ENCODE assay signal across 16 cellular contexts in the genomic region with DNA sequence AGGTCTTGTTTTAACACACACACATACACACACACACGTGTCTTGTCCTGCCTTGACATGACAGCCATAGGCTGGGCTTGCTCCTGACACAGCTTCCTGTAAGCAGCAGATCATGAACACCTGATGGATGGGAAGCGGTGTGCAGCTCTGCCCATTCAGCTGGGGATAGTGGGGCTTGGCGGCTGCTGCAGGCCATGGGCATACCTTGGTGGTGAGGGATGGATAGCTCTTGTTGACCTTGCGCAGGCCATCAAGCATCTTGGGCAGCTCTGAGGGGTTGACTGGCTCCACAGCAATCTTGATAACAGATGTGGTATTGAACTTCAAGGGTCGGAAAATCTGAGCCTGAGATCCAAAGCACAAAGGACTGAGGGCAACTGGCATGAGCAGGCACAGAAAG. TPM values are rescaled to one million over a fixed set of nuclear protein-coding genes. Genes with fewer than 3 reads are reported as not detected.
A peak's percentile ranks its signal among the peaks of the same experiment; 100 is the strongest.
DNase-seq lines count a peak whose midpoint lies in the region; ATAC-seq, FAIRE-seq and TF ChIP-seq lines count a peak whose summit lies in the region.
"Had no signal": no experiment of that assay in that cellular context is flagged by ENCODE, and none has a peak within 500 bp of the region (broad histone marks: within the 10 kb centered on the region; RNA-seq: fewer than 3 reads in every experiment).

No MANE protein-coding gene starts in this region.

- no peak overlapping the region for H3K27ac ChIP-seq in GM12878 (ENCODE audit: control insufficient read depth, insufficient read depth)

- TF ChIP-seq EP300 in GM12878 (IDR thresholded peaks at IDR 0.05; ENCODE audit: borderline replicate concordance in 1 of 2, control insufficient read depth in 1 of 2, low read depth in 2 of 2, low read length in 2 of 2), result no peak

- CTCF ChIA-PET in activated B cell treated with CpG ODN at 0.5 μM for 24 hours (lab: Charles Lee), result no interaction called here
- CTCF ChIA-PET in GM12878 (lab: Yijun Ruan, JAX), result interaction anchor here (0.6 to 12.3 kb wide), 2 partner anchors 80 to 345 kb away, joined by 3 to 175 read pairs; no protein-coding TSS in a partner anchor

- no peaks in the 10 kb centered on the region for H3K79me2 ChIP-seq in GM12878 (ENCODE audit: control insufficient read depth, insufficient read depth, low read length)

- SMC1A ChIA-PET in GM12878 (lab: Charles Lee; ENCODE audit: uncharacterized antibody, unreplicated experiment), result interaction anchor here (1.5 kb wide), 1 partner anchor 19 kb away, joined by 3 read pairs; no protein-coding TSS in a partner anchor

- DNase-seq in activated B cell treated with CpG ODN at 0.5 μM for 24 hours, result no peak
- no peak for DNase-seq in GM12878 (ENCODE audit: low read depth, low spot score)
- DNase-seq in type B pancreatic cell (ENCODE audit: extremely low spot score, unreplicated experiment), result no peak
- no peak for DNase-seq in stimulated activated CD4-positive, alpha-beta T cell treated with anti-CD3 and anti-CD28 coated beads, Interleukin-4, amount 100 ng/mL, for 4 hours
- DNase-seq: Caco-2; CD8-positive, alpha-beta memory T cell; DMS53; GF-D8; IMR-90; KBM-7 had no signal

- RAD21 ChIA-PET in GM12878 (lab: Charles Lee; ENCODE audit: unreplicated experiment), result no interaction called here

- H3K9ac ChIP-seq in GM12878 (ENCODE audit: control insufficient read depth, insufficient read depth, low read length), result no peak overlapping the region

- 84% methylated on average over 5 of the region's 5 CpGs for WGBS in GM12878 (ENCODE audit: insufficient coverage, insufficient replicate concordance, low lambda C conversion rate, missing lambda C conversion rate)

- POLR2A ChIA-PET in activated B cell treated with CpG ODN at 0.5 μM for 24 hours (lab: Charles Lee) (no interaction called here), GM12878 (lab: Charles Lee) (no interaction called here)

- no peak for ATAC-seq in activated B cell treated with CpG ODN at 0.5 μM for 24 hours (ENCODE audit: low read depth)
- ATAC-seq in GM12878, result no peak
- ATAC-seq in SK-N-SH treated with all-trans-retinoic acid at 6 μM for 48 hours, result no peak
- ATAC-seq: HCT116 had no signal

- H3K4me3 Mint-ChIP-seq in activated B cell treated with CpG ODN at 0.5 μM for 24 hours (no peak overlapping the region), type B pancreatic cell (no peak overlapping the region)
- H3K4me3 Mint-ChIP-seq: CD14-positive monocyte; CD8-positive, alpha-beta memory T cell had no signal

- H3K27me3 ChIP-seq in GM12878 (replicated peaks in 1 of 2; ENCODE audit: control insufficient read depth in 2 of 2, insufficient read depth in 2 of 2, low read length in 1 of 2), result no peaks in the 10 kb centered on the region

- TF ChIP-seq RAD21 in GM12878 (IDR thresholded peaks at IDR 0.05; ENCODE audit: insufficient read depth, low read depth, low read length), result no peak

- no peak overlapping the region for H2AFZ ChIP-seq in GM12878 (ENCODE audit: control insufficient read depth, low read depth, low read length)

- H3K36me3 ChIP-seq in GM12878 (ENCODE audit: control insufficient read depth in 2 of 2, insufficient read depth in 2 of 2, low read length in 1 of 2), result peaks cover 29 to 46% of the 10 kb centered on the region in 2 experiments

- TF ChIP-seq POLR2A in GM12878 (IDR thresholded peaks at IDR 0.05; ENCODE audit: low read depth, low read length), result 0 out of 2 replicates have a peak, but pooled peaks have one; percentile 17

- in situ Hi-C loops in GM12878 (cut with MboI), result loop anchor here (25.0 kb wide), 1 partner anchor 1647 kb away; a partner anchor contains a TSS

- FAIRE-seq in GM12878 (lab: Jason Lieb, UNC), result no peak
- FAIRE-seq: H54 had no signal

- intact Hi-C loops in activated B cell treated with CpG ODN at 0.5 μM for 24 hours (cut with micrococcal nuclease) (no loop called here), GM12878 (cut with micrococcal nuclease; ENCODE audit: unreplicated experiment) (no loop called here)

- peaks cover 87% of the 10 kb centered on the region for H3K36me3 Mint-ChIP-seq in activated B cell treated with CpG ODN at 0.5 μM for 24 hours (ENCODE audit: low read depth)
- peaks cover 33% of the 10 kb centered on the region for H3K36me3 Mint-ChIP-seq in type B pancreatic cell

- no peak for TF ChIP-seq CTCF in activated B cell treated with CpG ODN at 0.5 μM for 24 hours (IDR thresholded peaks at IDR 0.05)
- TF ChIP-seq CTCF in GM12878 (IDR thresholded peaks at IDR 0.05 in 2 of 3, conservative IDR thresholded peaks at IDR 0.05 in 1 of 3; ENCODE audit: control insufficient read depth in 2 of 3, extremely low read depth in 1 of 3, insufficient read depth in 1 of 3, low read depth in 3 of 3, low read length in 3 of 3), result no peak
- no peak for TF ChIP-seq CTCF in type B pancreatic cell (conservative IDR thresholded peaks at IDR 0.05)

- H3K4me3 ChIP-seq in GM12878, result no peak overlapping the region

- H3K9me3 Mint-ChIP-seq in activated B cell treated with CpG ODN at 0.5 μM for 24 hours, result no peaks in the 10 kb centered on the region
- H3K9me3 Mint-ChIP-seq in type B pancreatic cell, result no peaks in the 10 kb centered on the region
- H3K9me3 Mint-ChIP-seq: CD14-positive monocyte; CD8-positive, alpha-beta memory T cell had no signal

- H3K4me1 Mint-ChIP-seq in activated B cell treated with CpG ODN at 0.5 μM for 24 hours, result peaks cover 3% of the 10 kb centered on the region
- H3K4me1 Mint-ChIP-seq in type B pancreatic cell (ENCODE audit: unreplicated experiment), result no peaks in the 10 kb centered on the region
- H3K4me1 Mint-ChIP-seq: CD14-positive monocyte; CD8-positive, alpha-beta memory T cell had no signal

- H3K4me2 ChIP-seq in GM12878 (ENCODE audit: control insufficient read depth, insufficient read depth), result no peak overlapping the region

- H3K27me3 Mint-ChIP-seq in activated B cell treated with CpG ODN at 0.5 μM for 24 hours (no peaks in the 10 kb centered on the region), type B pancreatic cell (no peaks in the 10 kb centered on the region)
- H3K27me3 Mint-ChIP-seq: CD8-positive, alpha-beta memory T cell had no signal

- no TSS peak for BruUV-seq in GM12878 (replicated peaks; lab: Mats Ljungman, UMichigan)

- H3K4me1 ChIP-seq in GM12878 (ENCODE audit: control insufficient read depth, insufficient read depth, low read length), result no peaks in the 10 kb centered on the region
- H3K4me1 ChIP-seq: Caco-2 had no signal

- no peaks in the 10 kb centered on the region for H3K9me3 ChIP-seq in GM12878 (replicated peaks; ENCODE audit: control insufficient read depth, insufficient read depth, low read length)
- H3K9me3 ChIP-seq: Caco-2 had no signal

- H3K27ac Mint-ChIP-seq in activated B cell treated with CpG ODN at 0.5 μM for 24 hours (peak overlapping the region; percentile 24), type B pancreatic cell (peak overlapping the region; percentile 13)

- H4K20me1 ChIP-seq in GM12878 (ENCODE audit: control insufficient read depth, insufficient read depth), result no peaks in the 10 kb centered on the region; the same call in 1 of the 2 replicates

RNA-seq across cellular contexts. Expression of a gene that starts 12.0 kb away (rescaled TPM):
- total RNA-seq in activated B cell treated with CpG ODN at 0.5 μM for 24 hours (not detected in 2 replicates), GM12878 (2014; rRNA removed) (not detected in 2 replicates), GM12878 (2014; rRNA removed; fragmentation: Illumina TruSeq; extraction: Trizol) (not detected in 2 replicates), GM12878 (2021) (not detected in 2 replicates), type B pancreatic cell (ENCODE audit: low replicate concordance) (not detected in 2 replicates)
- not detected in 2 replicates for total RNA-seq in GM12878 (2013; cell fraction: nucleolus; rRNA removed)
- polyA plus RNA-seq in GM12878 (2011; ENCODE audit: low read depth), result not detected
- polyA plus RNA-seq in GM12878 (2011; rRNA removed) (not detected in 2 replicates), GM12878 (2014; fragmentation: Illumina TruSeq; extraction: Trizol) (not detected in 2 replicates), GM12878 (2014; fragmentation: Nextera tagmentation; extraction: Ambion mirVana) (not detected), GM12878 (2014; rRNA removed) (not detected in 2 replicates), GM12878 (2016; fragmentation: Nextera tagmentation; extraction: Ambion mirVana) (1 to 10 TPM in 1 of 2 experiments, not detected in 1; 1.0 TPM)
- not detected in 2 replicates for polyA plus RNA-seq in GM12878 (2011; cell fraction: cytosol; rRNA removed)
- not detected in 2 replicates for polyA plus RNA-seq in GM12878 (2011; cell fraction: nucleus; rRNA removed)
- polyA plus RNA-seq in GM12878 (2012), result not detected in 2 replicates
- not detected in 2 replicates for polyA minus RNA-seq in GM12878 (2011; rRNA and poly(A)+ RNA removed)
- not detected in 2 replicates for polyA minus RNA-seq in GM12878 (2011; cell fraction: cytosol; rRNA and poly(A)+ RNA removed)
- not detected in 2 replicates for polyA minus RNA-seq in GM12878 (2011; cell fraction: nucleus; rRNA and poly(A)+ RNA removed)
- total RNA-seq: A673; Caco-2; CD8-positive, alpha-beta memory T cell; IMR-90 had no signal
- polyA plus RNA-seq: BJ, CD14-positive monocyte, IMR-90 had no signal

RNA-seq across cellular contexts. Expression of a gene that starts 29.6 kb away (rescaled TPM):
- 0.20 TPM in 2 replicates for total RNA-seq in activated B cell treated with CpG ODN at 0.5 μM for 24 hours
- 0.61 and 0.77 TPM in 2 replicates for total RNA-seq in GM12878 (2013; cell fraction: nucleolus; rRNA removed)
- 0.76 and 0.79 TPM in 2 replicates for total RNA-seq in GM12878 (2014; rRNA removed)
- total RNA-seq in GM12878 (2014; rRNA removed; fragmentation: Illumina TruSeq; extraction: Trizol), result 0.67 and 0.83 TPM in 2 replicates
- 2.5 and 2.7 TPM in 2 replicates for total RNA-seq in GM12878 (2021)
- polyA plus RNA-seq in GM12878 (2011; ENCODE audit: low read depth), result 1.1 TPM
- polyA plus RNA-seq in GM12878 (2011; rRNA removed), result 3.0 and 3.4 TPM in 2 replicates
- polyA plus RNA-seq in GM12878 (2011; cell fraction: cytosol; rRNA removed), result 1.6 and 1.8 TPM in 2 replicates
- 1.2 and 1.4 TPM in 2 replicates for polyA plus RNA-seq in GM12878 (2011; cell fraction: nucleus; rRNA removed)
- polyA plus RNA-seq in GM12878 (2012), result 1.4 and 1.8 TPM in 2 replicates
- polyA plus RNA-seq in GM12878 (2014; fragmentation: Illumina TruSeq; extraction: Trizol), result 1.0 and 1.1 TPM in 2 replicates
- polyA plus RNA-seq in GM12878 (2014; fragmentation: Nextera tagmentation; extraction: Ambion mirVana), result under 1 TPM; 0.37 to 0.69 TPM
- 1.1 and 1.4 TPM in 2 replicates for polyA plus RNA-seq in GM12878 (2014; rRNA removed)
- polyA plus RNA-seq in GM12878 (2016; fragmentation: Nextera tagmentation; extraction: Ambion mirVana), result 1 to 10 TPM in 1 of 2 experiments, under 1 TPM in 1; 0.72 to 1.0 TPM
- 4.5 and 9.8 TPM in 2 replicates for polyA minus RNA-seq in GM12878 (2011; rRNA and poly(A)+ RNA removed)
- polyA minus RNA-seq in GM12878 (2011; cell fraction: cytosol; rRNA and poly(A)+ RNA removed), result 1.2 and 1.4 TPM in 2 replicates
- polyA minus RNA-seq in GM12878 (2011; cell fraction: nucleus; rRNA and poly(A)+ RNA removed), result 0.85 and 1.1 TPM in 2 replicates
- 20.2 and 62.6 TPM in 2 replicates for total RNA-seq in type B pancreatic cell (ENCODE audit: low replicate concordance)
- polyA plus RNA-seq: CD14-positive monocyte; CD8-positive, alpha-beta memory T cell had no signal

RNA-seq across cellular contexts. Expression of a gene that starts 39.5 kb away (rescaled TPM):
- total RNA-seq in activated B cell treated with CpG ODN at 0.5 μM for 24 hours (168 and 192 TPM in 2 replicates), GM12878 (2014; rRNA removed) (92.0 and 98.1 TPM in 2 replicates), GM12878 (2014; rRNA removed; fragmentation: Illumina TruSeq; extraction: Trizol) (115 and 124 TPM in 2 replicates), GM12878 (2021) (154 and 159 TPM in 2 replicates), type B pancreatic cell (ENCODE audit: low replicate concordance) (111 and 122 TPM in 2 replicates)
- 345 and 489 TPM in 2 replicates for total RNA-seq in GM12878 (2013; cell fraction: nucleolus; rRNA removed)
- polyA plus RNA-seq in GM12878 (2011; ENCODE audit: low read depth), result 56.9 TPM
- polyA plus RNA-seq in GM12878 (2011; rRNA removed) (198 and 251 TPM in 2 replicates), GM12878 (2014; fragmentation: Illumina TruSeq; extraction: Trizol) (128 and 156 TPM in 2 replicates), GM12878 (2014; fragmentation: Nextera tagmentation; extraction: Ambion mirVana) (10 to 100 TPM; 33.0 to 39.4 TPM), GM12878 (2014; rRNA removed) (114 and 115 TPM in 2 replicates), GM12878 (2016; fragmentation: Nextera tagmentation; extraction: Ambion mirVana) (100 to 1,000 TPM; 157 to 173 TPM)
- polyA plus RNA-seq in GM12878 (2011; cell fraction: cytosol; rRNA removed), result 175 and 183 TPM in 2 replicates
- polyA plus RNA-seq in GM12878 (2011; cell fraction: nucleus; rRNA removed), result 184 and 284 TPM in 2 replicates
- 59.0 and 69.5 TPM in 2 replicates for polyA plus RNA-seq in GM12878 (2012)
- polyA minus RNA-seq in GM12878 (2011; rRNA and poly(A)+ RNA removed), result 313 and 326 TPM in 2 replicates
- polyA minus RNA-seq in GM12878 (2011; cell fraction: cytosol; rRNA and poly(A)+ RNA removed), result 54.5 and 63.2 TPM in 2 replicates
- polyA minus RNA-seq in GM12878 (2011; cell fraction: nucleus; rRNA and poly(A)+ RNA removed), result 75.6 and 112 TPM in 2 replicates

RNA-seq across cellular contexts. Expression of a gene that starts 55.6 kb away (rescaled TPM):
- total RNA-seq in activated B cell treated with CpG ODN at 0.5 μM for 24 hours (not detected in 2 replicates), GM12878 (2014; rRNA removed) (not detected in 2 replicates), GM12878 (2014; rRNA removed; fragmentation: Illumina TruSeq; extraction: Trizol) (not detected in 2 replicates), GM12878 (2021) (not detected in 2 replicates), type B pancreatic cell (ENCODE audit: low replicate concordance) (0.10 and 0.26 TPM in 2 replicates)
- not detected in 2 replicates for total RNA-seq in GM12878 (2013; cell fraction: nucleolus; rRNA removed)
- not detected for polyA plus RNA-seq in GM12878 (2011; ENCODE audit: low read depth)
- polyA plus RNA-seq in GM12878 (2011; rRNA removed) (not detected in 2 replicates), GM12878 (2014; fragmentation: Illumina TruSeq; extraction: Trizol) (not detected in 2 replicates), GM12878 (2014; fragmentation: Nextera tagmentation; extraction: Ambion mirVana) (under 1 TPM in 1 of 2 experiments, not detected in 1; 0.04 TPM), GM12878 (2014; rRNA removed) (not detected in 2 replicates), GM12878 (2016; fragmentation: Nextera tagmentation; extraction: Ambion mirVana) (under 1 TPM in 1 of 2 experiments, not detected in 1; 0.25 TPM)
- not detected in 2 replicates for polyA plus RNA-seq in GM12878 (2011; cell fraction: cytosol; rRNA removed)
- 0.25 TPM in 1 of 2 replicates, not detected in the other for polyA plus RNA-seq in GM12878 (2011; cell fraction: nucleus; rRNA removed)
- polyA plus RNA-seq in GM12878 (2012), result 0.04 TPM in 1 of 2 replicates, not detected in the other
- not detected in 2 replicates for polyA minus RNA-seq in GM12878 (2011; rRNA and poly(A)+ RNA removed)
- polyA minus RNA-seq in GM12878 (2011; cell fraction: cytosol; rRNA and poly(A)+ RNA removed), result not detected in 2 replicates
- polyA minus RNA-seq in GM12878 (2011; cell fraction: nucleus; rRNA and poly(A)+ RNA removed), result not detected in 2 replicates
- total RNA-seq: A673; Caco-2; CD8-positive, alpha-beta memory T cell had no signal
- polyA plus RNA-seq: CD8-positive, alpha-beta memory T cell had no signal
